15 cellular contexts compared by ENCODE assay signal in genomic region chr2:221293949-221294736, GRCh38.
DNase-seq lines count a peak whose midpoint lies in the region; ATAC-seq and TF ChIP-seq lines count a peak whose summit lies in the region.
"Had no signal": no experiment of that assay in that cellular context is flagged by ENCODE, and none has a peak within 500 bp of the region (broad histone marks: within the 10 kb centered on the region; RNA-seq: fewer than 3 reads in every experiment).

No MANE protein-coding gene starts in this region.

- TF ChIP-seq CTCF in colonic mucosa (IDR thresholded peaks at IDR 0.05), result no peak
- TF ChIP-seq CTCF in neural progenitor cell (IDR thresholded peaks at IDR 0.05), result no peak

- no peaks in the 10 kb centered on the region for H3K36me3 Mint-ChIP-seq in neural progenitor cell

- no peaks in the 10 kb centered on the region for H4K20me1 ChIP-seq in neural progenitor cell (ENCODE audit: low read depth)

- peaks cover 31% of the 10 kb centered on the region for H3K4me1 Mint-ChIP-seq in neural progenitor cell

- H3K27ac Mint-ChIP-seq in neural progenitor cell, result peak overlapping the region; percentile 64

- no peaks in the 10 kb centered on the region for H3K4me1 ChIP-seq in colonic mucosa
- H3K4me1 ChIP-seq in neural progenitor cell, result peaks cover 36% of the 10 kb centered on the region
- H3K4me1 ChIP-seq: A549 had no signal

- H3K9me3 ChIP-seq in colonic mucosa (no peaks in the 10 kb centered on the region), neural progenitor cell (ENCODE audit: low read depth) (no peaks in the 10 kb centered on the region)
- H3K9me3 ChIP-seq: A549, Caco-2 had no signal

- H2AFZ ChIP-seq in neural progenitor cell (replicated peaks), result no peak overlapping the region
- H2AFZ ChIP-seq: PC-9 had no signal

- no peak overlapping the region for H3K4me2 ChIP-seq in neural progenitor cell
- H3K4me2 ChIP-seq: A549, PC-9 had no signal

- H3K27ac ChIP-seq in colonic mucosa (no peak overlapping the region), neural progenitor cell (no peak overlapping the region)
- H3K27ac ChIP-seq: A549, PC-9 had no signal

- intact Hi-C loops in colonic mucosa (cut with DNase I), result no loop called here

- no peak overlapping the region for H3K4me3 Mint-ChIP-seq in neural progenitor cell

- no peak overlapping the region for H3K4me3 ChIP-seq in colonic mucosa
- H3K4me3 ChIP-seq in neural progenitor cell, result no peak overlapping the region
- H3K4me3 ChIP-seq: A549, PC-9 had no signal

- H3K27me3 Mint-ChIP-seq in neural progenitor cell (ENCODE audit: insufficient read depth, low read depth), result no peaks in the 10 kb centered on the region

- no peaks in the 10 kb centered on the region for H3K79me2 ChIP-seq in neural progenitor cell (ENCODE audit: low read depth)

- DNase-seq in ELF-1 (ENCODE audit: low read depth, low spot score) (peak; percentile 20), MV-4-11 (lab: John Stamatoyannopoulos, UW) (peak; percentile 23), colonic mucosa (peak; percentile 26), neural progenitor cell (ENCODE audit: low spot score) (peak; percentile 86), NCI-H524 treated with DMSO at 0.1 percent for 48 hours (lab: John Stamatoyannopoulos, UW) (no peak), ACHN (no peak)
- DNase-seq: Caco-2, Kasumi-1, NCI-H1436, NCI-H2081 treated with DMSO at 0.1 percent for 48 hours, NCI-H226, NCI-H526 treated with DMSO at 0.1 percent for 48 hours, PC-9 had no signal

- H3K27me3 ChIP-seq in colonic mucosa (no peaks in the 10 kb centered on the region), neural progenitor cell (no peaks in the 10 kb centered on the region)

- no peaks in the 10 kb centered on the region for H3K9me3 Mint-ChIP-seq in neural progenitor cell

- H3K9ac ChIP-seq in colonic mucosa (ENCODE audit: low read depth in 2 of 2, low read length in 2 of 2), result no peak overlapping the region
- no peak overlapping the region for H3K9ac ChIP-seq in neural progenitor cell

- no peak for ATAC-seq in GM18858 (IDR thresholded peaks at IDR 0.05; ENCODE audit: unreplicated experiment)
- ATAC-seq: A549 had no signal

- H3K36me3 ChIP-seq in colonic mucosa (no peaks in the 10 kb centered on the region), neural progenitor cell (no peaks in the 10 kb centered on the region)

- in situ Hi-C loops in ACHN (cut with HindIII; ENCODE audit: low pct_ligation_motif_present, low pct_unique_long_range_greater_than_20kb, low sequenced_read_pairs), result no loop called here

- H3F3A ChIP-seq in neural progenitor cell (ENCODE audit: low read depth), result peaks cover 5% of the 10 kb centered on the region

Comparison
In these comparisons a context has a peak if more than half of its experiments do, and no peak if none do; other contexts are left out.
1. DNase-seq: peak in ELF-1 (single experiment), MV-4-11 (single experiment), colonic mucosa (single experiment) and neural progenitor cell (single experiment); none in NCI-H524 treated with DMSO at 0.1 percent for 48 hours (single experiment) and ACHN (single experiment).